8 cellular contexts compared by ENCODE assay signal in the genomic region with DNA sequence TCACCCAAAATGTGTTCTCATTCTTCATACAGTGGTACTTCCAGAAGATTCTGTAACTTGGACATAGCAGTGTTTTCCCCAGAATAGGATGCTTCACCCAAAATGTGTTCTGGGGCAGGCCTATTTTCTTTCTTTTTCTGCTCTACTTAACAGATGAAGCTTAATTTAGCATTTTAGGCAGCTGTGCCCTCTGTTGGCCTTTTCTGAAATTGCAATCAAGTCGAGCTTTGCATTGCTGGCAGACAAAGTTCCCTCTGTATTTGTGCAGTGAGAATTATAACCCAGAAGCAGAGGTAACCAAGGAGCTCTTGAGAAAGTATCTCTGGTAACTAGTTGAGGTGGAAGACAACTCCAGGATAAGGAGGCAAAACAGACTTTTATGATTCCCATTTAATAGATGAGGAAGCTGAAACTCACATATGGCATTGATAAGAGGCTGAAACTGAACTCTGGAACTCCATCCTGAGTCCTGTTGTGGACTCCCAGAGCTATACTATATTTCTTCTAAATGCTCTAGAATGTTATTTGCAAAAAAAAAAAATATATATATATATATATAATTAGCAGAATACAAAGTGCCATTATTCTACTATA.
DNase-seq lines count a peak whose midpoint lies in the region; ATAC-seq lines count a peak whose summit lies in the region.

No MANE protein-coding gene starts in this region.

- no peaks in the 10 kb centered on the region for H3K36me3 ChIP-seq in adipocyte (ENCODE audit: control insufficient read depth, insufficient read depth, low read length, severe bottlenecking)
- H3K36me3 ChIP-seq in iPS DF 6.9 (ENCODE audit: control insufficient read depth, insufficient read depth, low read length) = no peaks in the 10 kb centered on the region

- no peak overlapping the region for H3K9ac ChIP-seq in adipocyte (ENCODE audit: low read length)

- H3K4me3 Mint-ChIP-seq in stimulated activated memory B cell treated with anti-CD40 and anti-IgM and Interleukin-4, amounts not matched to agents 10 μg/mL and 1 μg/mL and 100 μg/mL, for 72 hours = no peak overlapping the region

- WGBS in iPS DF 6.9 (ENCODE audit: insufficient coverage, insufficient read length) = no CpG with 5 or more reads among the region's 1 CpG

- DNase-seq in activated CD8-positive, alpha-beta memory T cell treated with anti-CD3 and anti-CD28 coated beads for 24 hours = peak; percentile 58
- DNase-seq in activated CD8-positive, alpha-beta memory T cell treated with anti-CD3 and anti-CD28 coated beads, Interleukin-2, amount 50 U/mL, for 4 hours = no peak
- DNase-seq in NCI-H82 (lab: John Stamatoyannopoulos, UW) (peak; percentile 74), adipocyte (ENCODE audit: low read depth) (peak; percentile 83), iPS DF 6.9 (ENCODE audit: low read depth, low spot score) (peak; percentile 37)
- DNase-seq in stimulated activated CD4-positive, alpha-beta T cell treated with anti-CD3 and anti-CD28 coated beads, Interleukin-4, amount 100 ng/mL, for 24 hours = peak; percentile 27

- no peak overlapping the region for H3K27ac Mint-ChIP-seq in stimulated activated memory B cell treated with anti-CD40 and anti-IgM and Interleukin-4, amounts not matched to agents 10 μg/mL and 1 μg/mL and 100 μg/mL, for 72 hours

- H3K4me1 ChIP-seq in adipocyte (ENCODE audit: control insufficient read depth, insufficient read depth, low read length) (no peaks in the 10 kb centered on the region), iPS DF 6.9 (ENCODE audit: control insufficient read depth, insufficient read depth, low read length) (peaks cover 2% of the 10 kb centered on the region; the same call in 1 of the 2 replicates)

- no peaks in the 10 kb centered on the region for H3K27me3 Mint-ChIP-seq in stimulated activated memory B cell treated with anti-CD40 and anti-IgM and Interleukin-4, amounts not matched to agents 10 μg/mL and 1 μg/mL and 100 μg/mL, for 72 hours

- H3K4me3 ChIP-seq in adipocyte (ENCODE audit: low read length) = no peak overlapping the region
- no peak overlapping the region for H3K4me3 ChIP-seq in iPS DF 6.9 (ENCODE audit: low read length)

- H3K9me3 ChIP-seq in adipocyte (ENCODE audit: control insufficient read depth, low read length) (no peaks in the 10 kb centered on the region), iPS DF 6.9 (ENCODE audit: control insufficient read depth, insufficient read depth, low read length) (no peaks in the 10 kb centered on the region)

- ATAC-seq in HG02885 (IDR thresholded peaks at IDR 0.05; ENCODE audit: poor library complexity, unreplicated experiment) = peak; percentile 62
- no peak for ATAC-seq in stimulated activated memory B cell treated with anti-CD40 and anti-IgM and Interleukin-4, amounts not matched to agents 10 μg/mL and 1 μg/mL and 100 μg/mL, for 72 hours

- no peaks in the 10 kb centered on the region for H3K27me3 ChIP-seq in adipocyte (replicated peaks; ENCODE audit: control insufficient read depth, insufficient read depth, low read length)
- no peaks in the 10 kb centered on the region for H3K27me3 ChIP-seq in iPS DF 6.9 (ENCODE audit: control insufficient read depth, insufficient read depth, low read length)

- H3K4me1 Mint-ChIP-seq in stimulated activated memory B cell treated with anti-CD40 and anti-IgM and Interleukin-4, amounts not matched to agents 10 μg/mL and 1 μg/mL and 100 μg/mL, for 72 hours = no peaks in the 10 kb centered on the region

- peaks cover 11% of the 10 kb centered on the region for H3K36me3 Mint-ChIP-seq in stimulated activated memory B cell treated with anti-CD40 and anti-IgM and Interleukin-4, amounts not matched to agents 10 μg/mL and 1 μg/mL and 100 μg/mL, for 72 hours

- H3K9me3 Mint-ChIP-seq in stimulated activated memory B cell treated with anti-CD40 and anti-IgM and Interleukin-4, amounts not matched to agents 10 μg/mL and 1 μg/mL and 100 μg/mL, for 72 hours = no peaks in the 10 kb centered on the region

- H3K27ac ChIP-seq in iPS DF 6.9 (ENCODE audit: low read length) = no peak overlapping the region
